ENCODE assay signal across 18 cellular contexts in the genomic region with DNA sequence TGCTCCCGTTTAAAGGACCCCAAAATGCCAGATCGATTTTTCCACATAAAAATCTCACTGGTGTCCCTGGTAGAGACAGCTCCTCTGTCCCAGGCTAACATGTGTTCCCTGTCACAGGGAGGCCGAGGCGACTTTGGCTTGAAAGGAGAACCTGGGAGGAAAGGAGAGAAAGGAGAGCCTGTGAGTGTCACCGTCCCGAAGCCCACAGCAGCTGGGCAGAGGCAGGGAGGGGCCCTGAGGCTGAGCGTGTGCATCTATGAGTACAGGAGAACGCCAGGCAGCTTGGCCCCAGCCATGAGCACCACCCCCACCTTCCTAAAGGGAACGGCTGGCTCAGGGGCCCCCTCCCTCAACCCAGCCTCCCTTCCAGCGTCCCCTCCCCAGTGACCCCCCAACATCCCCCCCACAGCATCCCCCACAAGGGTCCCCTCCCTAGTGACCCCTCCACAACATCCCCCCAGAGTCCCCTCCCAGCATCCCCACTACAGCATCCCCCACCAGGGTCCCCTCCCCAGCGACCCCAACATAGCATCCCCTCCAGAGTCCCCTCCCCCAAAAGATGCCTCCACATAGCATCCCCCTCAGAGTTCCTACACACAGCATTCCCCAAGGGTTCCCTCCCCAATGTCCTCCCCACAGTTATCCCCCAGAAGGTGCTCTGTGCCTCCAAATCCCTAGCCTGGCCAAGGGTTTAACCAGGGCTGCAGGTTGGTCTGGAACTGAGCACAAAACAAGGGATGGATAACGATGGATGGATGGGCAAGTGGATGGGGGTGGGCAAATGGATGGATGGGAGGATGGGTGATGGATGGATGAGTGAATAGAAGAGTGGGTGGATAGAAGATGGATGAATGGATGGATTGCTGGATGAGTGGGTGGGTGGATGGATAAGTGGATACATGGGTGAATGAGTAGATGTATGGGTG. TPM values are rescaled to one million over a fixed set of nuclear protein-coding genes. Genes with fewer than 3 reads are reported as not detected.
DNase-seq lines count a peak whose midpoint lies in the region; ATAC-seq and TF ChIP-seq lines count a peak whose summit lies in the region.
"Had no signal": no experiment of that assay in that cellular context is flagged by ENCODE, and none has a peak within 500 bp of the region (broad histone marks: within the 10 kb centered on the region; RNA-seq: fewer than 3 reads in every experiment).

No MANE protein-coding gene starts in this region.

- TF ChIP-seq CTCF in natural killer cell (IDR thresholded peaks at IDR 0.05): no peak
- no peak for TF ChIP-seq CTCF in chondrocyte (IDR thresholded peaks at IDR 0.05)
- TF ChIP-seq CTCF in BE2C (IDR thresholded peaks at IDR 0.05; ENCODE audit: low read depth, low read length): no peak

- H3K4me1 ChIP-seq in aorta (ENCODE audit: control insufficient read depth in 1 of 2, insufficient read depth in 2 of 2, low read length in 2 of 2): no peaks in the 10 kb centered on the region
- no peaks in the 10 kb centered on the region; the same call in 1 of the 2 replicates for H3K4me1 ChIP-seq in BE2C

- H3K9me3 Mint-ChIP-seq in natural killer cell treated with Interleukin-12 subunit alpha and Interleukin-12 subunit beta and Interleukin-15 and Interleukin-18, amount 100 ng/mL, for 72 hours: no peaks in the 10 kb centered on the region
- H3K9me3 Mint-ChIP-seq in natural killer cell (no peaks in the 10 kb centered on the region), chondrocyte (ENCODE audit: low read depth) (no peaks in the 10 kb centered on the region)
- H3K9me3 Mint-ChIP-seq: T-helper 2 cell treated with Interferon-gamma antibody and Interleukin-4, amounts not matched to agents 5 μg/mL and 100 μg/mL, for 36 hours had no signal

- DNase-seq in natural killer cell treated with Interleukin-12 subunit alpha and Interleukin-12 subunit beta and Interleukin-15 and Interleukin-18, amount 100 ng/mL, for 72 hours (ENCODE audit: low spot score): peak; percentile 40
- DNase-seq in natural killer cell (no peak), chondrocyte (ENCODE audit: low spot score) (peak; percentile 46), mesenteric fat pad (ENCODE audit: low spot score) (peak; percentile 65), aorta (peak; percentile 27 to 55), BE2C (no peak), D341Med (ENCODE audit: low spot score) (no peak)
- DNase-seq: cortex of kidney, DMS 273 treated with DMSO at 0.1 percent for 48 hours, Karpas-422, SHP77 had no signal

- no peaks in the 10 kb centered on the region for H3K36me3 Mint-ChIP-seq in natural killer cell treated with Interleukin-12 subunit alpha and Interleukin-12 subunit beta and Interleukin-15 and Interleukin-18, amount 100 ng/mL, for 72 hours
- no peaks in the 10 kb centered on the region for H3K36me3 Mint-ChIP-seq in natural killer cell
- H3K36me3 Mint-ChIP-seq in chondrocyte (ENCODE audit: low read depth): peaks cover 27% of the 10 kb centered on the region

- H3K27me3 Mint-ChIP-seq in natural killer cell treated with Interleukin-12 subunit alpha and Interleukin-12 subunit beta and Interleukin-15 and Interleukin-18, amount 100 ng/mL, for 72 hours: no peaks in the 10 kb centered on the region
- no peaks in the 10 kb centered on the region for H3K27me3 Mint-ChIP-seq in natural killer cell (ENCODE audit: low read depth in 2 of 2)
- no peaks in the 10 kb centered on the region for H3K27me3 Mint-ChIP-seq in chondrocyte (ENCODE audit: low read depth)
- H3K27me3 Mint-ChIP-seq: progenitor cell of endocrine pancreas had no signal

- WGBS in aorta, 2 donors: 93 to 94% methylated on average over 12 of the region's 12 CpGs

- no peak overlapping the region for H3K27ac ChIP-seq in aorta (ENCODE audit: low read depth in 1 of 2, low read length in 2 of 2)
- H3K27ac ChIP-seq: BLaER1, heart right ventricle had no signal

- H3K27ac Mint-ChIP-seq in natural killer cell treated with Interleukin-12 subunit alpha and Interleukin-12 subunit beta and Interleukin-15 and Interleukin-18, amount 100 ng/mL, for 72 hours: no peak overlapping the region
- H3K27ac Mint-ChIP-seq in natural killer cell (no peak overlapping the region), chondrocyte (ENCODE audit: unreplicated experiment) (no peak overlapping the region)
- H3K27ac Mint-ChIP-seq: progenitor cell of endocrine pancreas; T-helper 2 cell treated with Interferon-gamma antibody and Interleukin-4, amounts not matched to agents 5 μg/mL and 100 μg/mL, for 36 hours had no signal

- H3K36me3 ChIP-seq in aorta (ENCODE audit: control insufficient read depth in 1 of 2, insufficient read depth in 2 of 2, low read length in 1 of 2) (peaks cover 13 to 34% of the 10 kb centered on the region in 2 donors), BE2C (no peaks in the 10 kb centered on the region)

- intact Hi-C loops in natural killer cell (cut with micrococcal nuclease) (no loop called here), aorta (cut with DNase I) (no loop called here)

- H3K27me3 ChIP-seq in aorta (ENCODE audit: control insufficient read depth in 1 of 2, insufficient read depth in 2 of 2, low read length in 1 of 2) (no peaks in the 10 kb centered on the region), BE2C (no peaks in the 10 kb centered on the region)
- H3K27me3 ChIP-seq: BLaER1, heart right ventricle had no signal

- H3K4me3 ChIP-seq in aorta (ENCODE audit: low read length in 2 of 2): no peak overlapping the region
- no peak overlapping the region for H3K4me3 ChIP-seq in BE2C (ENCODE audit: low read depth, low read length)
- H3K4me3 ChIP-seq: BLaER1, heart right ventricle had no signal

- no peaks in the 10 kb centered on the region for H3K4me1 Mint-ChIP-seq in natural killer cell treated with Interleukin-12 subunit alpha and Interleukin-12 subunit beta and Interleukin-15 and Interleukin-18, amount 100 ng/mL, for 72 hours (ENCODE audit: low read depth in 2 of 2)
- H3K4me1 Mint-ChIP-seq in natural killer cell (no peaks in the 10 kb centered on the region), chondrocyte (ENCODE audit: low read depth) (peaks cover 3% of the 10 kb centered on the region)

- no peaks in the 10 kb centered on the region for H3K9me3 ChIP-seq in aorta (ENCODE audit: control insufficient read depth, low read length)
- H3K9me3 ChIP-seq in BE2C: no peaks in the 10 kb centered on the region
- H3K9me3 ChIP-seq: BLaER1, heart right ventricle had no signal

- no peak overlapping the region for H3K4me3 Mint-ChIP-seq in natural killer cell treated with Interleukin-12 subunit alpha and Interleukin-12 subunit beta and Interleukin-15 and Interleukin-18, amount 100 ng/mL, for 72 hours
- H3K4me3 Mint-ChIP-seq in natural killer cell (no peak overlapping the region), chondrocyte (ENCODE audit: unreplicated experiment) (no peak overlapping the region)
- H3K4me3 Mint-ChIP-seq: T-helper 2 cell treated with Interferon-gamma antibody and Interleukin-4, amounts not matched to agents 5 μg/mL and 100 μg/mL, for 36 hours had no signal

- no peak for ATAC-seq in natural killer cell treated with Interleukin-12 subunit alpha and Interleukin-12 subunit beta and Interleukin-15 and Interleukin-18, amount 100 ng/mL, for 72 hours
- ATAC-seq in natural killer cell (no peak), aorta (ENCODE audit: low FRiP score) (no peak), HG03460 (IDR thresholded peaks at IDR 0.05; ENCODE audit: unreplicated experiment) (no peak)
- ATAC-seq: heart right ventricle had no signal

RNA-seq across cellular contexts. Expression of a gene that starts 25.1 kb away (rescaled TPM):
- total RNA-seq in natural killer cell treated with Interleukin-12 subunit alpha and Interleukin-12 subunit beta and Interleukin-15 and Interleukin-18, amount 100 ng/mL, for 72 hours: 1 to 10 TPM in 1 of 2 donors, under 1 TPM in 1; 0.88 to 4.2 TPM
- total RNA-seq in natural killer cell: 100 to 1,000 TPM in 1 of 3 donors, 10 to 100 TPM in 2; 93.9 to 110 (median 97.2) TPM
- total RNA-seq in chondrocyte: 1,314 to 1,671 TPM (median 1,646 TPM) in 3 replicates
- total RNA-seq in mesenteric fat pad: 735 TPM
- total RNA-seq in aorta: 1,000 to 10,000 TPM; 1,386 to 1,431 TPM
- 1,000 to 10,000 TPM in 1 of 2 donors, 100 to 1,000 TPM in 1; 335 to 3,611 TPM for polyA plus RNA-seq in aorta
- 14.8 TPM for polyA plus RNA-seq in BE2C (2012; ENCODE audit: insufficient read depth, insufficient read length, low read depth)

RNA-seq across cellular contexts. Expression of a gene that starts 32.4 kb away (rescaled TPM):
- not detected for total RNA-seq in natural killer cell treated with Interleukin-12 subunit alpha and Interleukin-12 subunit beta and Interleukin-15 and Interleukin-18, amount 100 ng/mL, for 72 hours
- under 1 TPM in 1 of 3 donors, not detected in 2; 0.34 TPM for total RNA-seq in natural killer cell
- total RNA-seq in chondrocyte: 1.7 to 4.1 TPM (median 1.7 TPM) in 3 replicates
- total RNA-seq in mesenteric fat pad: 0.32 TPM
- 1 to 10 TPM; 1.1 to 2.6 TPM for total RNA-seq in aorta
- 1 to 10 TPM in 1 of 2 donors, under 1 TPM in 1; 0.50 to 8.7 TPM for polyA plus RNA-seq in aorta
- 3.1 TPM for polyA plus RNA-seq in BE2C (2012; ENCODE audit: insufficient read depth, insufficient read length, low read depth)
- total RNA-seq: subcutaneous adipose tissue had no signal
- polyA plus RNA-seq: keratinocyte had no signal

Comparison
In these comparisons a context has a peak if more than half of its experiments do, and no peak if none do; other contexts are left out.
1. DNase-seq: peak in natural killer cell treated with Interleukin-12 subunit alpha and Interleukin-12 subunit beta and Interleukin-15 and Interleukin-18, amount 100 ng/mL, for 72 hours (single experiment), chondrocyte (single experiment), mesenteric fat pad (single experiment) and aorta (2 of 2); none in natural killer cell (single experiment), BE2C (single experiment) and D341Med (single experiment).
2. RNA of a gene that starts 25.1 kb away (total RNA-seq): 1,314 to 1,671 TPM in chondrocyte, 1,386 to 1,431 TPM in aorta, 735 TPM in mesenteric fat pad (single experiment) and 93.9 to 110 TPM in natural killer cell; 0.88 to 4.2 TPM in natural killer cell treated with Interleukin-12 subunit alpha and Interleukin-12 subunit beta and Interleukin-15 and Interleukin-18, amount 100 ng/mL, for 72 hours; every median in the first group is over 10 times any median in the second.